ENCODE assay signal across 17 cellular contexts in genomic region chr13:113650731-113651148, GRCh38. TPM values are rescaled to one million over a fixed set of nuclear protein-coding genes. Genes with fewer than 3 reads are reported as not detected.
"Had no signal": no experiment of that assay in that cellular context is flagged by ENCODE, and none has a peak within 500 bp of the region (broad histone marks: within the 10 kb centered on the region; RNA-seq: fewer than 3 reads in every experiment).

No MANE protein-coding gene starts in this region.

- DNase-seq: activated CD4-positive, alpha-beta T cell treated with anti-CD3 and anti-CD28 coated beads, Interleukin-2, amount 10 ng/mL, durations not matched to agents 7 days and 5 days; activated CD8-positive, alpha-beta memory T cell treated with anti-CD3 and anti-CD28 coated beads for 24 hours; retina; stimulated activated CD4-positive, alpha-beta T cell treated with anti-CD3 and anti-CD28 coated beads, Interleukin-1b, Interleukin-23, amount 100 ng/mL, for 48 hours; stimulated activated naive B cell treated with anti-CD40 and anti-IgM and Interleukin-4, amounts not matched to agents 10 μg/mL and 1 μg/mL and 100 μg/mL, for 72 hours; substantia nigra had no signal

- H3K27me3 Mint-ChIP-seq: activated CD4-positive, alpha-beta T cell treated with anti-CD3 and anti-CD28 coated beads, Interleukin-2, amount 10 ng/mL, durations not matched to agents 7 days and 5 days; stimulated activated naive B cell treated with anti-CD40 and anti-IgM and Interleukin-4, amounts not matched to agents 10 μg/mL and 1 μg/mL and 100 μg/mL, for 72 hours had no signal

- H3K4me3 Mint-ChIP-seq: activated CD4-positive, alpha-beta T cell treated with anti-CD3 and anti-CD28 coated beads, Interleukin-2, amount 10 ng/mL, durations not matched to agents 7 days and 5 days; stimulated activated naive B cell treated with anti-CD40 and anti-IgM and Interleukin-4, amounts not matched to agents 10 μg/mL and 1 μg/mL and 100 μg/mL, for 72 hours; WTC11 had no signal

- H3K9me3 ChIP-seq: esophagus muscularis mucosa, left lung had no signal

- H3K27me3 ChIP-seq: esophagus muscularis mucosa, left lung had no signal

- H3K9me3 Mint-ChIP-seq: activated CD4-positive, alpha-beta T cell treated with anti-CD3 and anti-CD28 coated beads, Interleukin-2, amount 10 ng/mL, durations not matched to agents 7 days and 5 days; activated naive CD4-positive, alpha-beta T cell treated with anti-CD3 and anti-CD28 coated beads, Interleukin-2, amount 50 U/mL, for 72 hours; activated T-helper 2 cell treated with anti-CD3 and anti-CD28 coated beads, Interferon-gamma antibody, Interleukin-2, Interleukin-4, amounts not matched to agents 10 μg/mL and 5 μg/mL and 100 μg/mL, durations not matched to agents 14 hours and 24 hours and 36 hours; stimulated activated naive B cell treated with anti-CD40 and anti-IgM and Interleukin-4, amounts not matched to agents 10 μg/mL and 1 μg/mL and 100 μg/mL, for 72 hours; WTC11 had no signal

- H3K27ac Mint-ChIP-seq: activated CD4-positive, alpha-beta T cell treated with anti-CD3 and anti-CD28 coated beads, Interleukin-2, amount 10 ng/mL, durations not matched to agents 7 days and 5 days; activated T-helper 2 cell treated with anti-CD3 and anti-CD28 coated beads, Interferon-gamma antibody, Interleukin-2, Interleukin-4, amounts not matched to agents 10 μg/mL and 5 μg/mL and 100 μg/mL, durations not matched to agents 14 hours and 24 hours and 36 hours; stimulated activated naive B cell treated with anti-CD40 and anti-IgM and Interleukin-4, amounts not matched to agents 10 μg/mL and 1 μg/mL and 100 μg/mL, for 72 hours; WTC11 had no signal

- H3K36me3 ChIP-seq: esophagus muscularis mucosa, left lung had no signal

- H3K4me3 ChIP-seq: esophagus muscularis mucosa, left lung, SK-N-MC had no signal

- ATAC-seq: activated naive CD4-positive, alpha-beta T cell treated with anti-CD3 and anti-CD28 coated beads, Interleukin-2, amount 50 U/mL, for 72 hours; stimulated activated naive B cell treated with anti-CD40 and anti-IgM and Interleukin-4, amounts not matched to agents 10 μg/mL and 1 μg/mL and 100 μg/mL, for 72 hours; WTC11 had no signal

- H3K36me3 Mint-ChIP-seq: activated naive CD4-positive, alpha-beta T cell treated with anti-CD3 and anti-CD28 coated beads, Interleukin-2, amount 50 U/mL, for 72 hours; WTC11 had no signal

- H3K4me1 Mint-ChIP-seq: WTC11 had no signal

RNA-seq across cellular contexts. Expression of gene ATP4B, which starts 7.3 kb away (rescaled TPM):
- total RNA-seq: activated CD4-positive, alpha-beta T cell treated with anti-CD3 and anti-CD28 coated beads, Interleukin-2, amount 10 ng/mL, durations not matched to agents 7 days and 5 days; activated naive CD4-positive, alpha-beta T cell treated with anti-CD3 and anti-CD28 coated beads, Interleukin-2, amount 50 U/mL, for 72 hours; activated T-helper 2 cell treated with anti-CD3 and anti-CD28 coated beads, Interferon-gamma antibody, Interleukin-2, Interleukin-4, amounts not matched to agents 10 μg/mL and 5 μg/mL and 100 μg/mL, durations not matched to agents 14 hours and 24 hours and 36 hours; chondrocyte; esophagus muscularis mucosa; fibroblast of villous mesenchyme; left lung; myocyte; T-helper 1 cell treated with Interleukin-12 subunit alpha and Interleukin-12 subunit beta and Interleukin-4 antibody, amounts not matched to agents 30 ng/mL and 1 ng/mL, for 36 hours; ureter; WTC11 had no signal

RNA-seq across cellular contexts. Expression of gene GRK1, which starts 16.3 kb away (rescaled TPM):
- total RNA-seq: fibroblast of villous mesenchyme, myocyte, ureter had no signal
